Comparison of ENCODE assay signal across 1 cellular context in the genomic region with DNA sequence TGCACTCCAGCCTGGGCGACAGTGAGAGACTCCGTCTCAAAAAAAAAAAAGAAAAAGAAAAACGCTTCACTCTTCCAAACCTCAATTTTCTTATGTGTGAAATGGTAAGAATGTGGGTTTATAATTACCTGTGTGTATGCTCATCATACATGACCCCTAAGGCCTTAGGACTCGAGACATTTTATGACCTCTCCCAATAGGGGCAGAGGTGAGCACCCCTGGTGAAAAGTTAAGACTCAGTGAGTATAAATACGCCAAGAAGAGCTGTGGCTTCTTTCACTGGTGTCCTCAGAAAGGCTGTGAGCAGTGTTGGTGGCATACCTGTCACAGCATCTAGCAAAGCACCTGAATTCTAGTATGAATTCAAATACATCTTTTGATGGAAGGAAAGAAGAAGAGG.
TF ChIP-seq lines count a peak whose summit lies in the region.

No MANE protein-coding gene starts in this region.

TF ChIP-seq in K562, 482 proteins besides CTCF, POLR2A, EP300 and RAD21:
- TF ChIP-seq HIVEP1 (CRISPR knock-in tag; IDR thresholded peaks at IDR 0.05) (no peak), IFI16 (CRISPR knock-in tag; IDR thresholded peaks at IDR 0.05) (no peak), ZNF830 (CRISPR knock-in tag; IDR thresholded peaks at IDR 0.05) (no peak), ZNF431 (CRISPR knock-in tag; IDR thresholded peaks at IDR 0.05) (no peak), HEY1 (CRISPR knock-in tag; IDR thresholded peaks at IDR 0.05; ENCODE audit: borderline replicate concordance) (no peak), AFF4 (CRISPR knock-in tag; IDR thresholded peaks at IDR 0.05) (no peak)
- TF ChIP-seq, protein P1, sequence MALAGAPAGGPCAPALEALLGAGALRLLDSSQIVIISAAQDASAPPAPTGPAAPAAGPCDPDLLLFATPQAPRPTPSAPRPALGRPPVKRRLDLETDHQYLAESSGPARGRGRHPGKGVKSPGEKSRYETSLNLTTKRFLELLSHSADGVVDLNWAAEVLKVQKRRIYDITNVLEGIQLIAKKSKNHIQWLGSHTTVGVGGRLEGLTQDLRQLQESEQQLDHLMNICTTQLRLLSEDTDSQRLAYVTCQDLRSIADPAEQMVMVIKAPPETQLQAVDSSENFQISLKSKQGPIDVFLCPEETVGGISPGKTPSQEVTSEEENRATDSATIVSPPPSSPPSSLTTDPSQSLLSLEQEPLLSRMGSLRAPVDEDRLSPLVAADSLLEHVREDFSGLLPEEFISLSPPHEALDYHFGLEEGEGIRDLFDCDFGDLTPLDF (CRISPR knock-in tag; IDR thresholded peaks at IDR 0.05), result no peak
TF ChIP-seq in K562: peak in this region for 0.
